In genomic region chr6:144898741-144899140, GRCh38 we compare ENCODE assay signal across 16 cellular contexts.
"Had no signal": no experiment of that assay in that cellular context is flagged by ENCODE, and none has a peak within 500 bp of the region (broad histone marks: within the 10 kb centered on the region; RNA-seq: fewer than 3 reads in every experiment).

No MANE protein-coding gene starts in this region.

- ATAC-seq: left ventricle myocardium superior; stimulated activated naive B cell treated with anti-CD40 and anti-IgM and Interleukin-4, amounts not matched to agents 10 μg/mL and 1 μg/mL and 100 μg/mL, for 72 hours had no signal

- H3K27me3 ChIP-seq: cardiac muscle cell, neutrophil, thyroid gland had no signal

- H3K4me3 ChIP-seq: cardiac muscle cell, thyroid gland had no signal

- DNase-seq: activated CD4-positive, alpha-beta T cell treated with anti-CD3 and anti-CD28 coated beads for 1 hour; activated CD4-positive, alpha-beta T cell treated with anti-CD3 and anti-CD28 coated beads, Interleukin-2, amount 50 U/mL, for 48 hours; activated naive CD4-positive, alpha-beta T cell treated with Interleukin-2 at 50 U/mL for 16 hours; hypothalamus; left ventricle myocardium superior; mesendoderm; natural killer cell; posterior cingulate gyrus; retina; stimulated activated CD4-positive, alpha-beta T cell treated with anti-CD3 and anti-CD28 coated beads, Interleukin-15, amount 100 ng/mL, for 24 hours; stimulated activated CD4-positive, alpha-beta T cell treated with anti-CD3 and anti-CD28 coated beads, Interleukin-4, amount 100 ng/mL, for 1 hour; stimulated activated naive B cell treated with anti-CD40 and anti-IgM and Interleukin-4, amounts not matched to agents 10 μg/mL and 1 μg/mL and 100 μg/mL, for 72 hours; thyroid gland had no signal

- H3K9me3 ChIP-seq: neutrophil, thyroid gland had no signal

- H3K36me3 ChIP-seq: cardiac muscle cell, neutrophil, thyroid gland had no signal

- H3K27ac ChIP-seq: cardiac muscle cell, neutrophil, thyroid gland, VCaP had no signal
